ENCODE assay signal across 28 cellular contexts in the genomic region with DNA sequence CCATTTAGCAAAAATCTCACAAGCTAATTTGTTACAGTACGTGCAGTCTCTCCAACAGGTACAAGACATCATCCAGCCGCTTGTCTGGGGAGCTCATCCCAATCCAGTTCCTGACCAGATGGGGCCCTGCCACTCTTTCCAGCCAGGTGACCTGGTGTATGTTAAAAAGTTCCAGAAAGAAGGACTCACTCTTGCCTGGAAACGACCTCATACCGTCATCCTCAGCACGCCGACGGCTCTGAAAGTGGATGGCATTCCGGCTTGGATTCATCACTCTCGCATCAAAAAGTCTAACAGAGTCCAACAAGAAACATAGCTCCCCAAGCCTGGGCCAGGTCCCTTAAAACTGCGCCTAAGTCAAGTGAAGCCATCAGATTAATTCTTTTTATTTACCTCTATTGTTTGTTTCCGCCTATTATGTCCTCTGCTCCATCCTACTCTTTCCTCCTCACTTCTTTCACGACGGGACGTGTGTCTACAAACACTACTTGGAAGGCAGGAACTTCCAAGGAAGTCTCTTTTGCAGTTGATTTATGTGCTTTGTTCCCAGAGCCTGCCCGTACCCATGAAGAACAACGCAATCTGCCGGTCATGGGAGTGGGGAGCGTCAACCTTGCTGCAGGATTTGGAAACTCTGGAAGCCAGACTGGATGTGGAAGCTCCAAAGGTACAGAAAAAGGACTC.
"Had no signal": no experiment of that assay in that cellular context is flagged by ENCODE, and none has a peak within 500 bp of the region (broad histone marks: within the 10 kb centered on the region; RNA-seq: fewer than 3 reads in every experiment).

No MANE protein-coding gene starts in this region.

- H3K36me3 ChIP-seq: brain microvascular endothelial cell, gastrocnemius medialis had no signal

- H3K27ac Mint-ChIP-seq: activated CD4-positive, alpha-beta memory T cell treated with anti-CD3 and anti-CD28 coated beads for 36 hours; activated CD4-positive, alpha-beta T cell treated with anti-CD3 and anti-CD28 coated beads for 36 hours; activated CD4-positive, alpha-beta T cell treated with anti-CD3 and anti-CD28 coated beads, Interleukin-2, amount 10 ng/mL, durations not matched to agents 24 days and 14 days; activated CD8-positive, alpha-beta T cell treated with anti-CD3 and anti-CD28 coated beads, Interleukin-2, amount 10 ng/mL, durations not matched to agents 7 days and 5 days; activated naive CD8-positive, alpha-beta T cell; activated T-helper 17 cell treated with anti-CD3 and anti-CD28 coated beads, Interleukin-2, amount 50 U/mL, for 72 hours; dendritic cell treated with granulocyte-macrophage colony-stimulating factor and Interleukin-4, amounts not matched to agents 40 ng/mL and 50 ng/mL, for 4 days; endodermal cell had no signal

- DNase-seq: activated CD4-positive, alpha-beta memory T cell treated with anti-CD3 and anti-CD28 coated beads for 36 hours; activated CD4-positive, alpha-beta T cell treated with anti-CD3 and anti-CD28 coated beads for 36 hours; activated CD4-positive, alpha-beta T cell treated with anti-CD3 and anti-CD28 coated beads, Interleukin-2, amount 10 ng/mL, durations not matched to agents 24 days and 14 days; activated CD4-positive, CD25-positive, alpha-beta regulatory T cell; activated CD4-positive, CD25-positive, alpha-beta regulatory T cell treated with anti-CD3 and anti-CD28 coated beads, Interleukin-2, amount 50 U/mL, for 72 hours; activated CD8-positive, alpha-beta T cell treated with anti-CD3 and anti-CD28 coated beads, Interleukin-2, amount 10 ng/mL, durations not matched to agents 7 days and 5 days; activated effector memory CD4-positive, alpha-beta T cell treated with Interleukin-2 at 50 U/mL for 16 hours; activated gamma-delta T cell treated with Interleukin-2 at 50 U/mL for 16 hours; activated naive CD4-positive, alpha-beta T cell treated with anti-CD3 and anti-CD28 coated beads, Interleukin-2, amount 50 U/mL, for 16 hours; activated naive CD4-positive, alpha-beta T cell treated with Interleukin-2 at 50 U/mL for 16 hours; activated T-cell treated with anti-CD3 and anti-CD28 coated beads, Interleukin-2, amount 50 U/mL, for 4 hours; amniotic stem cell; anterior cingulate cortex; brain microvascular endothelial cell; dorsolateral prefrontal cortex; effector memory CD4-positive, alpha-beta T cell; endodermal cell; foreskin keratinocyte; gastrocnemius medialis; T-helper 2 cell had no signal

- H3K27me3 ChIP-seq: brain microvascular endothelial cell, dorsolateral prefrontal cortex, foreskin keratinocyte, gastrocnemius medialis had no signal

- H3K4me3 ChIP-seq: coronary artery, dorsolateral prefrontal cortex, gastrocnemius medialis had no signal

- ATAC-seq: activated CD4-positive, alpha-beta T cell treated with anti-CD3 and anti-CD28 coated beads for 36 hours; activated CD8-positive, alpha-beta T cell treated with anti-CD3 and anti-CD28 coated beads, Interleukin-2, amount 10 ng/mL, durations not matched to agents 7 days and 5 days; activated T-cell treated with anti-CD3 and anti-CD28 coated beads, Interleukin-2, amount 50 U/mL, for 4 hours; activated T-helper 17 cell treated with anti-CD3 and anti-CD28 coated beads, Interleukin-2, amount 50 U/mL, for 72 hours; esophagus mucosa; foreskin keratinocyte; gastrocnemius medialis had no signal

- H3K27me3 Mint-ChIP-seq: activated CD4-positive, alpha-beta memory T cell treated with anti-CD3 and anti-CD28 coated beads for 36 hours; activated CD4-positive, alpha-beta T cell treated with anti-CD3 and anti-CD28 coated beads for 36 hours; activated CD4-positive, alpha-beta T cell treated with anti-CD3 and anti-CD28 coated beads, Interleukin-2, amount 10 ng/mL, durations not matched to agents 24 days and 14 days; activated naive CD8-positive, alpha-beta T cell; activated T-helper 17 cell treated with anti-CD3 and anti-CD28 coated beads, Interleukin-2, amount 50 U/mL, for 72 hours; central memory CD8-positive, alpha-beta T cell; dendritic cell treated with granulocyte-macrophage colony-stimulating factor and Interleukin-4, amounts not matched to agents 40 ng/mL and 50 ng/mL, for 4 days had no signal

- H3K4me1 ChIP-seq: gastrocnemius medialis had no signal

- H3K27ac ChIP-seq: brain microvascular endothelial cell, coronary artery, dorsolateral prefrontal cortex, foreskin keratinocyte, gastrocnemius medialis had no signal

- H3K9me3 ChIP-seq: gastrocnemius medialis had no signal

- H3K9me3 Mint-ChIP-seq: activated CD4-positive, alpha-beta memory T cell treated with anti-CD3 and anti-CD28 coated beads for 36 hours; activated CD4-positive, alpha-beta T cell treated with anti-CD3 and anti-CD28 coated beads, Interleukin-2, amount 10 ng/mL, durations not matched to agents 24 days and 14 days; activated T-cell treated with anti-CD3 and anti-CD28 coated beads, Interleukin-2, amount 50 U/mL, for 4 hours; activated T-helper 17 cell treated with anti-CD3 and anti-CD28 coated beads, Interleukin-2, amount 50 U/mL, for 72 hours; central memory CD8-positive, alpha-beta T cell; dendritic cell treated with granulocyte-macrophage colony-stimulating factor and Interleukin-4, amounts not matched to agents 40 ng/mL and 50 ng/mL, for 4 days; endodermal cell had no signal

- H3K36me3 Mint-ChIP-seq: activated CD4-positive, alpha-beta memory T cell treated with anti-CD3 and anti-CD28 coated beads for 36 hours; activated naive CD8-positive, alpha-beta T cell had no signal

- H3K4me3 Mint-ChIP-seq: activated CD4-positive, alpha-beta memory T cell treated with anti-CD3 and anti-CD28 coated beads for 36 hours; activated CD4-positive, alpha-beta T cell treated with anti-CD3 and anti-CD28 coated beads for 36 hours; activated CD4-positive, alpha-beta T cell treated with anti-CD3 and anti-CD28 coated beads, Interleukin-2, amount 10 ng/mL, durations not matched to agents 24 days and 14 days; activated CD8-positive, alpha-beta T cell treated with anti-CD3 and anti-CD28 coated beads, Interleukin-2, amount 10 ng/mL, durations not matched to agents 7 days and 5 days; activated naive CD8-positive, alpha-beta T cell; activated T-cell treated with anti-CD3 and anti-CD28 coated beads, Interleukin-2, amount 50 U/mL, for 4 hours; activated T-helper 17 cell treated with anti-CD3 and anti-CD28 coated beads, Interleukin-2, amount 50 U/mL, for 72 hours; central memory CD8-positive, alpha-beta T cell; dendritic cell treated with granulocyte-macrophage colony-stimulating factor and Interleukin-4, amounts not matched to agents 40 ng/mL and 50 ng/mL, for 4 days; endodermal cell had no signal

- FAIRE-seq: astrocyte, bronchial epithelial cell had no signal
